27 cellular contexts compared by ENCODE assay signal in the genomic region with DNA sequence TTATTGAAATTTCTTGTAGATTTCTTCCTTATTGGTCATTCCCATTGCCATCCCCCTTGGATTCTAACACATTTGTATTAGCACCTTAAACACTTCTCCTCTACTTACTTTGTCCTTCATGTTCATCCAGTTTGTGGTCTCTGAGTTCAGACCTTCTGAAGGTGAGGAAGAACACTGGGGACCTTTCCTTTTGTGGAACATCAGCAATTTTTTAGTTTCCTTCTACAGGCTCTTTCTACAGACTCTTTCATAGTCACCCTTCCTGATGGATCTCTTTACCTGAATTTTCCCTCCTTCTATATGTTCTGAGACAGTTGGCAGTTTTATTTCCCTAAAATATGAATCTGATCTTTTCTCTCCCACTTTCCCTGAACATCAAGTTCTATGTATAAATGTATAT.
"Had no signal": no experiment of that assay in that cellular context is flagged by ENCODE, and none has a peak within 500 bp of the region (broad histone marks: within the 10 kb centered on the region; RNA-seq: fewer than 3 reads in every experiment).

No MANE protein-coding gene starts in this region.

- ATAC-seq: stimulated activated effector memory CD8-positive, alpha-beta T cell treated with anti-CD3 and anti-CD28 coated beads, Interleukin-12 subunit alpha, Interleukin-12 subunit beta, amount 100 ng/mL, for 72 hours; stimulated activated memory B cell treated with anti-CD40 and anti-IgM and Interleukin-4, amounts not matched to agents 10 μg/mL and 1 μg/mL and 100 μg/mL, for 72 hours; stimulated activated naive B cell treated with anti-CD40 and anti-IgM and Interleukin-4, amounts not matched to agents 10 μg/mL and 1 μg/mL and 100 μg/mL, for 72 hours; stimulated activated naive CD8-positive, alpha-beta T cell treated with anti-CD3 and anti-CD28 coated beads, Interleukin-15, amount 100 ng/mL, for 72 hours; stimulated activated naive CD8-positive, alpha-beta T cell treated with anti-CD3 and anti-CD28 coated beads, Interleukin-15, Interleukin-2, amounts not matched to agents 100 U/mL and 50 U/mL, for 24 hours; upper lobe of right lung had no signal

- FAIRE-seq: urothelium cell line had no signal

- H3K27ac ChIP-seq: stomach, suprapubic skin, testis, thoracic aorta, thyroid gland, tibial artery, tibial nerve, transverse colon, upper lobe of left lung, upper lobe of right lung, uterus, vagina had no signal

- DNase-seq: stimulated activated CD4-positive, alpha-beta T cell treated with anti-CD3 and anti-CD28 coated beads, Interleukin-2, amount 100 ng/mL, for 48 hours; stimulated activated CD4-positive, alpha-beta T cell treated with anti-CD3 and anti-CD28 coated beads, Interleukin-4, amount 100 ng/mL, for 1 hour; stimulated activated CD4-positive, alpha-beta T cell treated with anti-CD3 and anti-CD28 coated beads, Interleukin-4, amount 100 ng/mL, for 24 hours; stimulated activated CD4-positive, alpha-beta T cell treated with anti-CD3 and anti-CD28 coated beads, Interleukin-4, amount 100 ng/mL, for 4 hours; stimulated activated CD8-positive, alpha-beta memory T cell treated with anti-CD3 and anti-CD28 coated beads, Interleukin-4, amount 100 ng/mL, for 48 hours; stimulated activated naive B cell treated with anti-CD40 and anti-IgM and Interleukin-4, amounts not matched to agents 10 μg/mL and 1 μg/mL and 100 μg/mL, for 72 hours; stimulated activated naive CD4-positive, alpha-beta T cell; stimulated activated naive CD4-positive, alpha-beta T cell treated with Interleukin-2 at 50 U/mL for 16 hours; stimulated activated naive CD8-positive, alpha-beta T cell treated with anti-CD3 and anti-CD28 coated beads, Interleukin-15, amount 100 ng/mL, for 72 hours; stimulated activated naive CD8-positive, alpha-beta T cell treated with anti-CD3 and anti-CD28 coated beads, Interleukin-15, Interleukin-2, amounts not matched to agents 100 U/mL and 50 U/mL, for 24 hours; stomach; substantia nigra; testis; thyroid gland; tibial artery; transverse colon; trophoblast cell; upper lobe of left lung; upper lobe of right lung; uterus had no signal

- H3K27me3 ChIP-seq: stomach, suprapubic skin, testis, thyroid gland, tibial artery, tibial nerve, upper lobe of left lung, upper lobe of right lung, uterus, vagina had no signal

- H3K36me3 ChIP-seq: stomach, suprapubic skin, thoracic aorta, thyroid gland, tibial artery, tibial nerve, transverse colon, upper lobe of left lung, upper lobe of right lung, uterus, vagina had no signal

- H3K9me3 ChIP-seq: stomach, suprapubic skin, testis, thoracic aorta, thyroid gland, tibial artery, tibial nerve, transverse colon, upper lobe of left lung, upper lobe of right lung, uterus, vagina had no signal

- H3K4me3 ChIP-seq: stomach, suprapubic skin, testis, thoracic aorta, thyroid gland, tibial artery, tibial nerve, transverse colon, upper lobe of left lung, upper lobe of right lung, uterus, vagina had no signal
